1 cellular context compared by ENCODE assay signal in genomic region chr1:178869114-178869697, GRCh38.
TF ChIP-seq lines count a peak whose summit lies in the region.

No MANE protein-coding gene starts in this region.

TF ChIP-seq in WTC11, 78 proteins besides CTCF, POLR2A, EP300 and RAD21 (continued from another document):
- TF ChIP-seq, protein P1, sequence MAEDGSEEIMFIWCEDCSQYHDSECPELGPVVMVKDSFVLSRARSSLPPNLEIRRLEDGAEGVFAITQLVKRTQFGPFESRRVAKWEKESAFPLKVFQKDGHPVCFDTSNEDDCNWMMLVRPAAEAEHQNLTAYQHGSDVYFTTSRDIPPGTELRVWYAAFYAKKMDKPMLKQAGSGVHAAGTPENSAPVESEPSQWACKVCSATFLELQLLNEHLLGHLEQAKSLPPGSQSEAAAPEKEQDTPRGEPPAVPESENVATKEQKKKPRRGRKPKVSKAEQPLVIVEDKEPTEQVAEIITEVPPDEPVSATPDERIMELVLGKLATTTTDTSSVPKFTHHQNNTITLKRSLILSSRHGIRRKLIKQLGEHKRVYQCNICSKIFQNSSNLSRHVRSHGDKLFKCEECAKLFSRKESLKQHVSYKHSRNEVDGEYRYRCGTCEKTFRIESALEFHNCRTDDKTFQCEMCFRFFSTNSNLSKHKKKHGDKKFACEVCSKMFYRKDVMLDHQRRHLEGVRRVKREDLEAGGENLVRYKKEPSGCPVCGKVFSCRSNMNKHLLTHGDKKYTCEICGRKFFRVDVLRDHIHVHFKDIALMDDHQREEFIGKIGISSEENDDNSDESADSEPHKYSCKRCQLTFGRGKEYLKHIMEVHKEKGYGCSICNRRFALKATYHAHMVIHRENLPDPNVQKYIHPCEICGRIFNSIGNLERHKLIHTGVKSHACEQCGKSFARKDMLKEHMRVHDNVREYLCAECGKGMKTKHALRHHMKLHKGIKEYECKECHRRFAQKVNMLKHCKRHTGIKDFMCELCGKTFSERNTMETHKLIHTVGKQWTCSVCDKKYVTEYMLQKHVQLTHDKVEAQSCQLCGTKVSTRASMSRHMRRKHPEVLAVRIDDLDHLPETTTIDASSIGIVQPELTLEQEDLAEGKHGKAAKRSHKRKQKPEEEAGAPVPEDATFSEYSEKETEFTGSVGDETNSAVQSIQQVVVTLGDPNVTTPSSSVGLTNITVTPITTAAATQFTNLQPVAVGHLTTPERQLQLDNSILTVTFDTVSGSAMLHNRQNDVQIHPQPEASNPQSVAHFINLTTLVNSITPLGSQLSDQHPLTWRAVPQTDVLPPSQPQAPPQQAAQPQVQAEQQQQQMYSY (CRISPR knock-in tag; IDR thresholded peaks at IDR 0.05) = no peak
- no peak for TF ChIP-seq ZSCAN18 (CRISPR knock-in tag; IDR thresholded peaks at IDR 0.05)
- no peak for TF ChIP-seq ZNF317 (CRISPR knock-in tag; IDR thresholded peaks at IDR 0.05; ENCODE audit: borderline replicate concordance, low read depth)
- no peak for TF ChIP-seq ELF4 (CRISPR knock-in tag; IDR thresholded peaks at IDR 0.05; ENCODE audit: low read depth)
- TF ChIP-seq GABPB1 (CRISPR knock-in tag; IDR thresholded peaks at IDR 0.05) = no peak
- no peak for TF ChIP-seq ZNF512 (CRISPR knock-in tag; IDR thresholded peaks at IDR 0.05; ENCODE audit: borderline replicate concordance)
- TF ChIP-seq FOXP1 (CRISPR knock-in tag; IDR thresholded peaks at IDR 0.05; ENCODE audit: borderline replicate concordance) = no peak
TF ChIP-seq in WTC11: peak in this region for 0.
